ENCODE assay signal across 13 cellular contexts in genomic region chr16:89049484-89050118, GRCh38. TPM values are rescaled to one million over a fixed set of nuclear protein-coding genes. Genes with fewer than 3 reads are reported as not detected.
DNase-seq lines count a peak whose midpoint lies in the region; TF ChIP-seq lines count a peak whose summit lies in the region.
"Had no signal": no experiment of that assay in that cellular context is flagged by ENCODE, and none has a peak within 500 bp of the region (broad histone marks: within the 10 kb centered on the region; RNA-seq: fewer than 3 reads in every experiment).

No MANE protein-coding gene starts in this region.

- H3K9me3 ChIP-seq in A673 (ENCODE audit: low read depth, low read length, poor library complexity, severe bottlenecking) (no peaks in the 10 kb centered on the region), breast epithelium (no peaks in the 10 kb centered on the region)
- H3K9me3 ChIP-seq: esophagus muscularis mucosa, upper lobe of left lung had no signal

- DNase-seq in A673 (ENCODE audit: low spot score) (peak; percentile 95), NCI-H1092 (lab: John Stamatoyannopoulos, UW) (peak; percentile 87), SK-N-DZ (ENCODE audit: low spot score) (peak; percentile 43), medulla oblongata (ENCODE audit: extremely low spot score) (peak; percentile 13), hepatic stellate cell (ENCODE audit: low spot score) (no peak), GDM1 (lab: John Stamatoyannopoulos, UW) (no peak), breast epithelium (ENCODE audit: low spot score in 2 of 2) (no peak)
- no peak for DNase-seq in activated effector memory CD4-positive, alpha-beta T cell treated with anti-CD3 and anti-CD28 coated beads, Interleukin-2, amount 50 U/mL, for 16 hours
- DNase-seq: activated B cell treated with CpG ODN at 0.5 μM for 24 hours, cortex of kidney had no signal

- H3K4me3 ChIP-seq in A673 (ENCODE audit: low read depth, low read length, poor library complexity, severe bottlenecking), result no peak overlapping the region
- no peak overlapping the region for H3K4me3 ChIP-seq in breast epithelium
- H3K4me3 ChIP-seq: esophagus muscularis mucosa, upper lobe of left lung had no signal

- TF ChIP-seq POLR2A in breast epithelium (IDR thresholded peaks at IDR 0.05), result no peak

- peaks cover 7% of the 10 kb centered on the region for H3K27me3 ChIP-seq in A673 (replicated peaks; ENCODE audit: insufficient read depth, low read depth, low read length, poor library complexity)
- peaks cover 3 to 76% of the 10 kb centered on the region in 2 donors for H3K27me3 ChIP-seq in breast epithelium
- H3K27me3 ChIP-seq: upper lobe of left lung had no signal

- H3K4me1 ChIP-seq in A673 (ENCODE audit: insufficient read depth, low read length, poor library complexity, severe bottlenecking) (peaks cover 47% of the 10 kb centered on the region), breast epithelium (no peaks in the 10 kb centered on the region)
- H3K4me1 ChIP-seq: esophagus muscularis mucosa, parathyroid adenoma, upper lobe of left lung had no signal

- TF ChIP-seq CTCF in A673 (conservative IDR thresholded peaks at IDR 0.05; ENCODE audit: low read depth, low read length) (no peak), breast epithelium (IDR thresholded peaks at IDR 0.05) (no peak)

- CTCF ChIA-PET in A673 (lab: Charles Lee), result no interaction called here

- intact Hi-C loops in A673 (cut with micrococcal nuclease; ENCODE audit: unreplicated experiment) (no loop called here), breast epithelium (cut with DNase I; ENCODE audit: low total_unique reads) (no loop called here)

- BruUV-seq in A673 (replicated peaks; lab: Mats Ljungman, UMichigan), result no TSS peak

- POLR2A ChIA-PET in A673 (lab: Charles Lee; ENCODE audit: low non-redundant PET), result interaction anchor here (0.6 kb wide), 1 partner anchor 255 kb away, joined by 5 read pairs; no protein-coding TSS in a partner anchor

- H3K36me3 ChIP-seq in A673 (ENCODE audit: insufficient read depth, low read length, poor library complexity, severe bottlenecking) (no peaks in the 10 kb centered on the region), breast epithelium (no peaks in the 10 kb centered on the region)
- H3K36me3 ChIP-seq: esophagus muscularis mucosa, upper lobe of left lung had no signal

- H3K27ac ChIP-seq in A673 (ENCODE audit: low read depth, low read length, poor library complexity, severe bottlenecking) (no peak overlapping the region), breast epithelium (no peak overlapping the region)
- H3K27ac ChIP-seq: esophagus muscularis mucosa, parathyroid adenoma, upper lobe of left lung had no signal

RNA-seq across cellular contexts. Expression of gene ACSF3, which starts 44.1 kb away (rescaled TPM):
- total RNA-seq in A673 (2021) (27.7 and 37.0 TPM in 2 replicates), breast epithelium (10 to 100 TPM; 20.8 to 42.3 (median 40.4) TPM)
- 31.4 and 37.9 TPM in 2 replicates for polyA plus RNA-seq in SK-N-DZ (2014; cell fraction: cytosol; rRNA removed)
- polyA plus RNA-seq in SK-N-DZ (2014; cell fraction: nucleus; rRNA removed), result 39.1 and 47.2 TPM in 2 replicates

Comparison
In these comparisons a context has a peak if more than half of its experiments do, and no peak if none do; other contexts are left out.
1. DNase-seq: peak in A673 (single experiment), NCI-H1092 (single experiment), SK-N-DZ (single experiment) and medulla oblongata (single experiment); none in hepatic stellate cell (single experiment), GDM1 (single experiment), breast epithelium (0 of 2) and activated effector memory CD4-positive, alpha-beta T cell treated with anti-CD3 and anti-CD28 coated beads, Interleukin-2, amount 50 U/mL, for 16 hours (single experiment).